In genomic region chr6:135277422-135277821, GRCh38 we compare ENCODE assay signal across 27 cellular contexts.
"Had no signal": no experiment of that assay in that cellular context is flagged by ENCODE, and none has a peak within 500 bp of the region (broad histone marks: within the 10 kb centered on the region; RNA-seq: fewer than 3 reads in every experiment).

No MANE protein-coding gene starts in this region.

- ATAC-seq: stimulated activated effector memory CD8-positive, alpha-beta T cell treated with anti-CD3 and anti-CD28 coated beads, Interleukin-12 subunit alpha, Interleukin-12 subunit beta, amount 100 ng/mL, for 72 hours; stimulated activated memory B cell treated with anti-CD40 and anti-IgM and Interleukin-4, amounts not matched to agents 10 μg/mL and 1 μg/mL and 100 μg/mL, for 72 hours; stimulated activated naive B cell treated with anti-CD40 and anti-IgM and Interleukin-4, amounts not matched to agents 10 μg/mL and 1 μg/mL and 100 μg/mL, for 72 hours; stimulated activated naive CD8-positive, alpha-beta T cell treated with anti-CD3 and anti-CD28 coated beads, Interleukin-15, amount 100 ng/mL, for 72 hours; stimulated activated naive CD8-positive, alpha-beta T cell treated with anti-CD3 and anti-CD28 coated beads, Interleukin-15, Interleukin-2, amounts not matched to agents 100 U/mL and 50 U/mL, for 24 hours; upper lobe of right lung had no signal

- FAIRE-seq: urothelium cell line had no signal

- DNase-seq: stimulated activated CD4-positive, alpha-beta T cell treated with anti-CD3 and anti-CD28 coated beads, Interleukin-2, amount 100 ng/mL, for 48 hours; stimulated activated CD4-positive, alpha-beta T cell treated with anti-CD3 and anti-CD28 coated beads, Interleukin-4, amount 100 ng/mL, for 1 hour; stimulated activated CD4-positive, alpha-beta T cell treated with anti-CD3 and anti-CD28 coated beads, Interleukin-4, amount 100 ng/mL, for 24 hours; stimulated activated CD4-positive, alpha-beta T cell treated with anti-CD3 and anti-CD28 coated beads, Interleukin-4, amount 100 ng/mL, for 4 hours; stimulated activated CD8-positive, alpha-beta memory T cell treated with anti-CD3 and anti-CD28 coated beads, Interleukin-4, amount 100 ng/mL, for 48 hours; stimulated activated naive B cell treated with anti-CD40 and anti-IgM and Interleukin-4, amounts not matched to agents 10 μg/mL and 1 μg/mL and 100 μg/mL, for 72 hours; stimulated activated naive CD4-positive, alpha-beta T cell; stimulated activated naive CD4-positive, alpha-beta T cell treated with Interleukin-2 at 50 U/mL for 16 hours; stimulated activated naive CD8-positive, alpha-beta T cell treated with anti-CD3 and anti-CD28 coated beads, Interleukin-15, amount 100 ng/mL, for 72 hours; stimulated activated naive CD8-positive, alpha-beta T cell treated with anti-CD3 and anti-CD28 coated beads, Interleukin-15, Interleukin-2, amounts not matched to agents 100 U/mL and 50 U/mL, for 24 hours; stomach; substantia nigra; testis; thyroid gland; tibial artery; transverse colon; trophoblast cell; upper lobe of left lung; upper lobe of right lung; uterus had no signal

- H3K4me1 ChIP-seq: stomach, suprapubic skin, testis, thyroid gland, tibial artery, tibial nerve, upper lobe of left lung, upper lobe of right lung, uterus, vagina had no signal

- H3K27ac ChIP-seq: stomach, suprapubic skin, testis, thoracic aorta, thyroid gland, tibial artery, tibial nerve, transverse colon, upper lobe of left lung, upper lobe of right lung, uterus, vagina had no signal

- H3K27me3 ChIP-seq: stomach, suprapubic skin, testis, thyroid gland, tibial artery, tibial nerve, transverse colon, upper lobe of left lung, upper lobe of right lung, uterus, vagina had no signal

- H3K36me3 ChIP-seq: stomach, suprapubic skin, thoracic aorta, thyroid gland, tibial artery, tibial nerve, transverse colon, upper lobe of left lung, upper lobe of right lung, uterus, vagina had no signal

- H3K4me3 ChIP-seq: stomach, suprapubic skin, testis, thoracic aorta, thyroid gland, tibial artery, tibial nerve, transverse colon, upper lobe of left lung, upper lobe of right lung, uterus, vagina had no signal

- H3K9me3 ChIP-seq: stomach, suprapubic skin, testis, thoracic aorta, thyroid gland, tibial artery, tibial nerve, transverse colon, upper lobe of left lung, upper lobe of right lung, uterus, vagina had no signal
